Comparison of ENCODE assay signal across 17 cellular contexts in genomic region chr18:48442761-48443160, GRCh38. TPM values are rescaled to one million over a fixed set of nuclear protein-coding genes. Genes with fewer than 3 reads are reported as not detected.
"Had no signal": no experiment of that assay in that cellular context is flagged by ENCODE, and none has a peak within 500 bp of the region (broad histone marks: within the 10 kb centered on the region; RNA-seq: fewer than 3 reads in every experiment).

No MANE protein-coding gene starts in this region.

- H3K27ac ChIP-seq: hepatocyte, prostate gland, right lobe of liver, vagina had no signal

- ATAC-seq: activated T-helper 17 cell treated with anti-CD3 and anti-CD28 coated beads, Interleukin-2, amount 50 U/mL, for 72 hours; naive thymus-derived CD4-positive, alpha-beta T cell; right lobe of liver; stimulated activated naive CD8-positive, alpha-beta T cell treated with anti-CD3 and anti-CD28 coated beads, Interleukin-15, Interleukin-2, amounts not matched to agents 100 U/mL and 50 U/mL, for 24 hours had no signal

- H3K4me2 ChIP-seq: hepatocyte had no signal

- H3K27me3 ChIP-seq: right lobe of liver, vagina had no signal

- H3K4me3 ChIP-seq: hepatocyte, prostate gland, right lobe of liver, thoracic aorta, vagina had no signal

- H3K9me3 ChIP-seq: prostate gland, right lobe of liver, thoracic aorta, vagina had no signal

- DNase-seq: activated CD4-positive, alpha-beta T cell treated with anti-CD3 and anti-CD28 coated beads, Interleukin-2, amount 10 ng/mL, durations not matched to agents 7 days and 5 days; activated CD4-positive, CD25-positive, alpha-beta regulatory T cell; activated CD8-positive, alpha-beta memory T cell treated with anti-CD3 and anti-CD28 coated beads for 24 hours; activated naive CD4-positive, alpha-beta T cell treated with anti-CD3 and anti-CD28 coated beads for 36 hours; effector memory CD4-positive, alpha-beta T cell; foreskin melanocyte; naive thymus-derived CD4-positive, alpha-beta T cell; occipital lobe; right lobe of liver; stimulated activated CD4-positive, alpha-beta T cell treated with anti-CD3 and anti-CD28 coated beads, Interleukin-2, amount 100 ng/mL, for 24 hours; stimulated activated CD8-positive, alpha-beta memory T cell treated with anti-CD3 and anti-CD28 coated beads, Interleukin-4, amount 100 ng/mL, for 48 hours; stimulated activated naive CD8-positive, alpha-beta T cell treated with anti-CD3 and anti-CD28 coated beads, Interleukin-15, Interleukin-2, amounts not matched to agents 100 U/mL and 50 U/mL, for 24 hours had no signal

- H2AFZ ChIP-seq: hepatocyte had no signal

- H3K36me3 ChIP-seq: prostate gland, right lobe of liver, thoracic aorta, vagina had no signal

- H3K79me2 ChIP-seq: hepatocyte had no signal

- H3K4me1 ChIP-seq: prostate gland had no signal

RNA-seq across cellular contexts. Expression of gene ZBTB7C, which starts 33.6 kb away (rescaled TPM):
- total RNA-seq: activated naive CD4-positive, alpha-beta T cell treated with anti-CD3 and anti-CD28 coated beads for 36 hours had no signal
- polyA plus RNA-seq: naive thymus-derived CD4-positive, alpha-beta T cell had no signal
